ENCODE assay signal across 1 cellular context in the genomic region with DNA sequence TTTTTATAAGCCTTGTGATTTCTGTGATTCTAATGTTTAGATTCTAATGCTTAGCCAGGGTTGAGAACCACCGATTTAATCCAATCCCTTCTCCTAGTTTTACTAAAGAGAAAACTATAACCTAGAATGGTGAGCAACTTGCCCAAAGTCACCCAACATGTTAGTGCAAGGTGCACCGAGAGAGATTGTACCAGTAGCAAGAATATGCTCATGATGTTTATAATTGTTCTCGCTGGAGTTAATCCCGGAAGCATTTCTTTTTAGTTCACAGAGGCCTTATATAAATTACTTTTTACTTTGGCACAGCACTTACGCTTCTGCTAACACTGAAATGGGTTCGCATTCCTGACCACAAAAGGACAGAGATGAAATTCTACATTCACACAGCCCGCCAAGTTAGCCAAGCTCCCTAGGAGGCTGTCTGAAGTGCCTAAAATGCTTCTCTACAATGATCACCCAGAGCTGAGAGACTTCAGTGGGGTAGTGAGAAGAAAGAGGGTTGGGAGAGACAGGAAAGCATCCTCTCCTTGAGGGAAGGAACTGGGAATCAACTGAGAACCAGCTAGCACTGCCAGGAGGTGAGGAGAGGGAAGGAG.
TF ChIP-seq lines count a peak whose summit lies in the region.

No MANE protein-coding gene starts in this region.

TF ChIP-seq in endothelial cell of umbilical vein, 7 proteins besides CTCF, POLR2A, EP300 and RAD21:
- no peak for TF ChIP-seq EZH2 (IDR thresholded peaks at IDR 0.05; ENCODE audit: borderline replicate concordance, low read depth, low read length, severe bottlenecking)
- no peak for TF ChIP-seq JUN (IDR thresholded peaks at IDR 0.05; ENCODE audit: borderline replicate concordance, insufficient read depth, insufficient read length, low read depth)
- TF ChIP-seq POLR2AphosphoS5 (IDR thresholded peaks at IDR 0.05; ENCODE audit: insufficient read depth, low read depth, low read length), result no peak
- TF ChIP-seq MYC (IDR thresholded peaks at IDR 0.05; ENCODE audit: low read depth, low read length), result no peak
- TF ChIP-seq, protein P1, sequence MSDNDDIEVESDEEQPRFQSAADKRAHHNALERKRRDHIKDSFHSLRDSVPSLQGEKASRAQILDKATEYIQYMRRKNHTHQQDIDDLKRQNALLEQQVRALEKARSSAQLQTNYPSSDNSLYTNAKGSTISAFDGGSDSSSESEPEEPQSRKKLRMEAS (IDR thresholded peaks at IDR 0.05; ENCODE audit: insufficient read depth, insufficient read length), result no peak
- no peak for TF ChIP-seq FOS (IDR thresholded peaks at IDR 0.05; ENCODE audit: borderline replicate concordance, insufficient read depth, low read length)
- TF ChIP-seq GATA2 (IDR thresholded peaks at IDR 0.05; ENCODE audit: insufficient read depth, insufficient read length, low read depth, low read length), result no peak
TF ChIP-seq in endothelial cell of umbilical vein: peak in this region for 0.
